20 cellular contexts compared by ENCODE assay signal in genomic region chr1:35261412-35262120, GRCh38.
"Had no signal": no experiment of that assay in that cellular context is flagged by ENCODE, and none has a peak within 500 bp of the region (broad histone marks: within the 10 kb centered on the region; RNA-seq: fewer than 3 reads in every experiment).

No MANE protein-coding gene starts in this region.

- H3K27me3 ChIP-seq: esophagus muscularis mucosa, gastrocnemius medialis, neutrophil, spleen, tibial artery, upper lobe of right lung, vagina had no signal

- H3K9me3 ChIP-seq: esophagus muscularis mucosa, gastrocnemius medialis, mucosa of descending colon, neutrophil, spleen, tibial artery, upper lobe of right lung, vagina had no signal

- H3K27ac ChIP-seq: esophagus muscularis mucosa, gastrocnemius medialis, neutrophil, spleen, tibial artery, upper lobe of right lung, vagina had no signal

- FAIRE-seq: colon, kidney had no signal

- H3K4me1 ChIP-seq: esophagus muscularis mucosa, gastrocnemius medialis, vagina had no signal

- ATAC-seq: effector memory CD8-positive, alpha-beta T cell; gastrocnemius medialis; mucosa of descending colon; naive thymus-derived CD8-positive, alpha-beta T cell; sciatic nerve; stimulated activated memory B cell treated with anti-CD40 and anti-IgM and Interleukin-4, amounts not matched to agents 10 μg/mL and 1 μg/mL and 100 μg/mL, for 72 hours; upper lobe of right lung had no signal

- H3K36me3 ChIP-seq: esophagus muscularis mucosa, gastrocnemius medialis, neutrophil, spleen, tibial artery, upper lobe of right lung, vagina had no signal

- DNase-seq: effector memory CD8-positive, alpha-beta T cell; gastrocnemius medialis; glutamatergic neuron; immature natural killer cell; kidney; mesendoderm; mucosa of descending colon; naive thymus-derived CD8-positive, alpha-beta T cell; spleen; stimulated activated CD4-positive, alpha-beta T cell treated with anti-CD3 and anti-CD28 coated beads, Interleukin-15, amount 100 ng/mL, for 24 hours; stimulated activated CD4-positive, alpha-beta T cell treated with anti-CD3 and anti-CD28 coated beads, Interleukin-1b, Interleukin-23, amount 100 ng/mL, for 48 hours; stimulated activated CD4-positive, alpha-beta T cell treated with anti-CD3 and anti-CD28 coated beads, Interleukin-4, amount 100 ng/mL, for 24 hours; tibial artery; upper lobe of right lung had no signal

- H3K4me3 ChIP-seq: esophagus muscularis mucosa, gastrocnemius medialis, mucosa of descending colon, spleen, tibial artery, upper lobe of right lung, vagina had no signal
